8 cellular contexts compared by ENCODE assay signal in genomic region chr16:643050-643368, GRCh38. TPM values are rescaled to one million over a fixed set of nuclear protein-coding genes. Genes with fewer than 3 reads are reported as not detected.
DNase-seq lines count a peak whose midpoint lies in the region; ATAC-seq, FAIRE-seq and TF ChIP-seq lines count a peak whose summit lies in the region.

No MANE protein-coding gene starts in this region.

- H3K9me3 Mint-ChIP-seq in activated CD4-positive, alpha-beta T cell treated with anti-CD3 and anti-CD28 coated beads, Interleukin-2, amount 10 ng/mL, durations not matched to agents 7 days and 5 days = no peaks in the 10 kb centered on the region
- no peaks in the 10 kb centered on the region for H3K9me3 Mint-ChIP-seq in activated naive CD8-positive, alpha-beta T cell treated with anti-CD3 and anti-CD28 coated beads, Interleukin-2, amount 10 ng/mL, durations not matched to agents 7 days and 5 days

- FAIRE-seq in HepG2 (lab: Jason Lieb, UNC) = no peak

- H2AFZ ChIP-seq in HepG2 (ENCODE audit: low read length) = no peak overlapping the region

- H3K4me1 Mint-ChIP-seq in activated CD4-positive, alpha-beta T cell treated with anti-CD3 and anti-CD28 coated beads, Interleukin-2, amount 10 ng/mL, durations not matched to agents 7 days and 5 days = peaks cover 19% of the 10 kb centered on the region
- H3K4me1 Mint-ChIP-seq in activated naive CD8-positive, alpha-beta T cell treated with anti-CD3 and anti-CD28 coated beads, Interleukin-2, amount 10 ng/mL, durations not matched to agents 7 days and 5 days = peaks cover 5% of the 10 kb centered on the region

- peak overlapping the region; percentile 67 for H3K4me3 Mint-ChIP-seq in activated CD4-positive, alpha-beta T cell treated with anti-CD3 and anti-CD28 coated beads, Interleukin-2, amount 10 ng/mL, durations not matched to agents 7 days and 5 days
- peak overlapping the region; percentile 76 for H3K4me3 Mint-ChIP-seq in activated naive CD8-positive, alpha-beta T cell treated with anti-CD3 and anti-CD28 coated beads, Interleukin-2, amount 10 ng/mL, durations not matched to agents 7 days and 5 days

- TF ChIP-seq POLR2A in HepG2 (IDR thresholded peaks at IDR 0.05; ENCODE audit: insufficient read depth in 1 of 2, low read depth in 2 of 2, low read length in 2 of 2) (no peak; a peak in 1 of 4 replicates), suprapubic skin (IDR thresholded peaks at IDR 0.05) (no peak)

- no peak for ATAC-seq in activated naive CD8-positive, alpha-beta T cell treated with anti-CD3 and anti-CD28 coated beads, Interleukin-2, amount 10 ng/mL, durations not matched to agents 7 days and 5 days (ENCODE audit: low read depth)
- ATAC-seq in HepG2 (no peak), GM18909 (IDR thresholded peaks at IDR 0.05; ENCODE audit: poor library complexity, unreplicated experiment) (no peak), HG03095 (IDR thresholded peaks at IDR 0.05; ENCODE audit: unreplicated experiment) (no peak)

- H3K9ac ChIP-seq in HepG2 (ENCODE audit: insufficient read depth, low read depth, low read length) = peak overlapping the region; percentile 94

- WGBS in HepG2 (ENCODE audit: low lambda C conversion rate) = 0% methylated on average over 1 of the region's 13 CpGs
- WGBS in suprapubic skin = 70% methylated on average over 2 of the region's 13 CpGs

- H3K9me3 ChIP-seq in HepG2 (ENCODE audit: low read length) (no peaks in the 10 kb centered on the region), suprapubic skin (no peaks in the 10 kb centered on the region)

- H3K36me3 ChIP-seq in HepG2 (replicated peaks in 1 of 2; ENCODE audit: control insufficient read depth in 1 of 2, insufficient read depth in 2 of 2, low read length in 2 of 2) (no peaks in the 10 kb centered on the region), suprapubic skin (no peaks in the 10 kb centered on the region)

- TF ChIP-seq EP300 in HepG2 (IDR thresholded peaks at IDR 0.05; ENCODE audit: low read depth in 2 of 2, low read length in 2 of 2) = no peak
- TF ChIP-seq EP300 in HepG2 (CRISPR knock-in tag; IDR thresholded peaks at IDR 0.05; ENCODE audit: borderline replicate concordance) = no peak
- no peak for TF ChIP-seq EP300 in suprapubic skin (IDR thresholded peaks at IDR 0.05)

- intact Hi-C loops in HepG2 (cut with micrococcal nuclease; ENCODE audit: unreplicated experiment) = loop anchor here (10.0 kb wide), 1 partner anchor 58 kb away; no protein-coding TSS in a partner anchor

- peak overlapping the region; percentile 25 for H3K27ac Mint-ChIP-seq in activated CD4-positive, alpha-beta T cell treated with anti-CD3 and anti-CD28 coated beads, Interleukin-2, amount 10 ng/mL, durations not matched to agents 7 days and 5 days
- H3K27ac Mint-ChIP-seq in activated naive CD8-positive, alpha-beta T cell treated with anti-CD3 and anti-CD28 coated beads, Interleukin-2, amount 10 ng/mL, durations not matched to agents 7 days and 5 days = no peak overlapping the region

- peak overlapping the region; percentile 98 for H3K4me2 ChIP-seq in HepG2 (ENCODE audit: low read depth, low read length)

- H3K27me3 Mint-ChIP-seq in activated CD4-positive, alpha-beta T cell treated with anti-CD3 and anti-CD28 coated beads, Interleukin-2, amount 10 ng/mL, durations not matched to agents 7 days and 5 days = no peaks in the 10 kb centered on the region
- H3K27me3 Mint-ChIP-seq in activated naive CD8-positive, alpha-beta T cell treated with anti-CD3 and anti-CD28 coated beads, Interleukin-2, amount 10 ng/mL, durations not matched to agents 7 days and 5 days = no peaks in the 10 kb centered on the region

- peaks cover 69% of the 10 kb centered on the region for H3K4me1 ChIP-seq in HepG2 (ENCODE audit: insufficient read depth, low read length)
- H3K4me1 ChIP-seq in suprapubic skin = peaks cover 48% of the 10 kb centered on the region

- H3K4me3 ChIP-seq in HepG2 (replicated peaks in 1 of 3; ENCODE audit: insufficient read depth in 1 of 3, low read depth in 2 of 3, low read length in 3 of 3) = peak overlapping the region; percentile 59 to 89 (median 82)
- peak overlapping the region; percentile 89 for H3K4me3 ChIP-seq in suprapubic skin

- TF ChIP-seq CTCF in HepG2 (CRISPR knock-in tag; IDR thresholded peaks at IDR 0.05) (no peak), suprapubic skin (IDR thresholded peaks at IDR 0.05) (no peak)

- H3K79me2 ChIP-seq in HepG2 (ENCODE audit: insufficient read depth, low read length) = peaks cover 27% of the 10 kb centered on the region

- peaks cover 4% of the 10 kb centered on the region; the same call in 1 of the 2 replicates for H4K20me1 ChIP-seq in HepG2 (ENCODE audit: insufficient read depth, low read length)

- no TSS peak for BruUV-seq in HepG2 (replicated peaks; lab: Mats Ljungman, UMichigan)

- no peak for DNase-seq in activated CD4-positive, alpha-beta T cell treated with anti-CD3 and anti-CD28 coated beads, Interleukin-2, amount 10 ng/mL, durations not matched to agents 7 days and 5 days
- no peak for DNase-seq in activated CD4-positive, alpha-beta T cell treated with anti-CD3 and anti-CD28 coated beads for 4 hours
- DNase-seq in activated naive CD8-positive, alpha-beta T cell treated with anti-CD3 and anti-CD28 coated beads, Interleukin-2, amount 10 ng/mL, durations not matched to agents 7 days and 5 days = no peak
- DNase-seq in HepG2 (ENCODE audit: low spot score) (no peak), suprapubic skin (ENCODE audit: low spot score in 2 of 2) (no peak), midbrain (lab: John Stamatoyannopoulos, UW) (no peak)

- in situ Hi-C loops in HepG2 (cut with HindIII; ENCODE audit: extremely low pct_ligation_motif_present, low pct_unique_long_range_greater_than_20kb) = no loop called here

- POLR2A ChIA-PET in activated CD4-positive, alpha-beta T cell treated with anti-CD3 and anti-CD28 coated beads, Interleukin-2, amount 10 ng/mL, durations not matched to agents 7 days and 5 days (lab: Charles Lee) = no interaction called here
- POLR2A ChIA-PET in activated naive CD8-positive, alpha-beta T cell treated with anti-CD3 and anti-CD28 coated beads, Interleukin-2, amount 10 ng/mL, durations not matched to agents 7 days and 5 days (lab: Charles Lee) = interaction anchor here (0.6 kb wide), 1 partner anchor 26 kb away, joined by 3 read pairs; no protein-coding TSS in a partner anchor
- POLR2A ChIA-PET in HepG2 (lab: Yijun Ruan, JAX) = interaction anchor here (1.0 to 2.0 kb wide), 6 partner anchors 9 to 64 kb away, joined by 3 to 7 read pairs (median 4); partner anchors contain the start of genes RHBDL1 and STUB1

- CTCF ChIA-PET in activated CD4-positive, alpha-beta T cell treated with anti-CD3 and anti-CD28 coated beads, Interleukin-2, amount 10 ng/mL, durations not matched to agents 7 days and 5 days (lab: Charles Lee) = interaction anchor here (1.0 kb wide), 1 partner anchor 14 kb away, joined by 3 read pairs; no protein-coding TSS in a partner anchor
- CTCF ChIA-PET in HepG2 (lab: Yijun Ruan, JAX; ENCODE audit: low intra/inter-chr PET ratio, low total read pairs) = no interaction called here

- H3K27ac ChIP-seq in HepG2 (ENCODE audit: extremely low read length, insufficient read depth, low read length) = peak overlapping the region; percentile 94
- peak overlapping the region; percentile 84 for H3K27ac ChIP-seq in suprapubic skin

- H3K27me3 ChIP-seq in HepG2 (ENCODE audit: control insufficient read depth in 1 of 2, insufficient read depth in 2 of 2, low read length in 2 of 2) = no peaks in the 10 kb centered on the region
- no peaks in the 10 kb centered on the region for H3K27me3 ChIP-seq in suprapubic skin

- no peaks in the 10 kb centered on the region for H3K36me3 Mint-ChIP-seq in activated CD4-positive, alpha-beta T cell treated with anti-CD3 and anti-CD28 coated beads, Interleukin-2, amount 10 ng/mL, durations not matched to agents 7 days and 5 days (ENCODE audit: low read depth)
- H3K36me3 Mint-ChIP-seq in activated naive CD8-positive, alpha-beta T cell treated with anti-CD3 and anti-CD28 coated beads, Interleukin-2, amount 10 ng/mL, durations not matched to agents 7 days and 5 days = no peaks in the 10 kb centered on the region

- no peak for TF ChIP-seq RAD21 in HepG2 (CRISPR knock-in tag; IDR thresholded peaks at IDR 0.05)

RNA-seq across cellular contexts. Expression of gene MCRIP2, which starts 1.4 kb away (rescaled TPM):
- 10 to 100 TPM; 17.3 to 20.2 TPM for total RNA-seq in activated CD4-positive, alpha-beta T cell treated with anti-CD3 and anti-CD28 coated beads, Interleukin-2, amount 10 ng/mL, durations not matched to agents 7 days and 5 days
- 10 to 100 TPM; 35.4 to 43.0 TPM for total RNA-seq in activated naive CD8-positive, alpha-beta T cell treated with anti-CD3 and anti-CD28 coated beads, Interleukin-2, amount 10 ng/mL, durations not matched to agents 7 days and 5 days
- total RNA-seq in HepG2 (2016; rRNA removed; fragmentation: Illumina TruSeq; extraction: Trizol) (54.6 and 76.7 TPM in 2 replicates), suprapubic skin (10 to 100 TPM; 10.3 to 29.8 (median 24.2) TPM)
- 213 and 245 TPM in 2 replicates for total RNA-seq in HepG2 (2016; cell fraction: cytosol; rRNA removed; fragmentation: Illumina TruSeq; extraction: Trizol; ENCODE audit: low read depth)
- 53.9 and 78.9 TPM in 2 replicates for total RNA-seq in HepG2 (2016; cell fraction: insoluble cytoplasmic fraction; rRNA removed; fragmentation: Illumina TruSeq; extraction: Trizol)
- total RNA-seq in HepG2 (2016; cell fraction: membrane; rRNA removed; fragmentation: Illumina TruSeq; extraction: Trizol) = 142 and 185 TPM in 2 replicates
- total RNA-seq in HepG2 (2016; cell fraction: nucleus; rRNA removed; fragmentation: Illumina TruSeq; extraction: Trizol) = 43.6 and 55.4 TPM in 2 replicates
- polyA plus RNA-seq in HepG2 (2011; rRNA removed) = 39.6 and 50.7 TPM in 2 replicates
- 28.2 and 61.1 TPM in 2 replicates for polyA plus RNA-seq in HepG2 (2011; cell fraction: cytosol; rRNA removed)
- polyA plus RNA-seq in HepG2 (2011; cell fraction: nucleus; rRNA removed) = 96.2 and 105 TPM in 2 replicates
- polyA plus RNA-seq in HepG2 (2012) = 16.1 and 33.3 TPM in 2 replicates
- 190 and 204 TPM in 2 replicates for polyA plus RNA-seq in HepG2 (2016; cell fraction: cytosol; fragmentation: Illumina TruSeq; extraction: Trizol; ENCODE audit: low read depth)
- polyA plus RNA-seq in HepG2 (2016; cell fraction: insoluble cytoplasmic fraction; fragmentation: Illumina TruSeq; extraction: Trizol; ENCODE audit: low read depth) = 37.1 and 43.7 TPM in 2 replicates
- polyA plus RNA-seq in HepG2 (2016; cell fraction: membrane; fragmentation: Illumina TruSeq; extraction: Trizol; ENCODE audit: low read depth) = 110 and 119 TPM in 2 replicates
- 85.1 and 93.5 TPM in 2 replicates for polyA plus RNA-seq in HepG2 (2016; cell fraction: nucleus; fragmentation: Illumina TruSeq; extraction: Trizol; ENCODE audit: insufficient read depth, low read depth)
- 21.1 and 22.3 TPM in 2 replicates for polyA minus RNA-seq in HepG2 (2011; rRNA and poly(A)+ RNA removed; ENCODE audit: low replicate concordance)
- 13.8 and 16.0 TPM in 2 replicates for polyA minus RNA-seq in HepG2 (2011; cell fraction: cytosol; rRNA and poly(A)+ RNA removed)
- 14.9 and 18.2 TPM in 2 replicates for polyA minus RNA-seq in HepG2 (2011; cell fraction: nucleus; rRNA and poly(A)+ RNA removed)

RNA-seq across cellular contexts. Expression of gene WDR90, which starts 6.2 kb away (rescaled TPM):
- 10 to 100 TPM; 54.9 to 81.6 TPM for total RNA-seq in activated CD4-positive, alpha-beta T cell treated with anti-CD3 and anti-CD28 coated beads, Interleukin-2, amount 10 ng/mL, durations not matched to agents 7 days and 5 days
- 10 to 100 TPM; 73.2 to 79.1 TPM for total RNA-seq in activated naive CD8-positive, alpha-beta T cell treated with anti-CD3 and anti-CD28 coated beads, Interleukin-2, amount 10 ng/mL, durations not matched to agents 7 days and 5 days
- total RNA-seq in HepG2 (2016; rRNA removed; fragmentation: Illumina TruSeq; extraction: Trizol) (10.2 and 28.9 TPM in 2 replicates), suprapubic skin (10 to 100 TPM; 18.3 to 63.0 (median 32.2) TPM)
- total RNA-seq in HepG2 (2016; cell fraction: cytosol; rRNA removed; fragmentation: Illumina TruSeq; extraction: Trizol; ENCODE audit: low read depth) = 8.3 and 8.4 TPM in 2 replicates
- 10.2 and 31.3 TPM in 2 replicates for total RNA-seq in HepG2 (2016; cell fraction: insoluble cytoplasmic fraction; rRNA removed; fragmentation: Illumina TruSeq; extraction: Trizol)
- 9.7 and 10.7 TPM in 2 replicates for total RNA-seq in HepG2 (2016; cell fraction: membrane; rRNA removed; fragmentation: Illumina TruSeq; extraction: Trizol)
- total RNA-seq in HepG2 (2016; cell fraction: nucleus; rRNA removed; fragmentation: Illumina TruSeq; extraction: Trizol) = 40.6 and 49.4 TPM in 2 replicates
- polyA plus RNA-seq in HepG2 (2011; rRNA removed) = 11.1 and 14.9 TPM in 2 replicates
- polyA plus RNA-seq in HepG2 (2011; cell fraction: cytosol; rRNA removed) = 3.4 and 7.3 TPM in 2 replicates
- 165 and 272 TPM in 2 replicates for polyA plus RNA-seq in HepG2 (2011; cell fraction: nucleus; rRNA removed)
- 8.4 and 11.0 TPM in 2 replicates for polyA plus RNA-seq in HepG2 (2012)
- 2.6 and 2.7 TPM in 2 replicates for polyA plus RNA-seq in HepG2 (2016; cell fraction: cytosol; fragmentation: Illumina TruSeq; extraction: Trizol; ENCODE audit: low read depth)
- 9.7 and 12.6 TPM in 2 replicates for polyA plus RNA-seq in HepG2 (2016; cell fraction: insoluble cytoplasmic fraction; fragmentation: Illumina TruSeq; extraction: Trizol; ENCODE audit: low read depth)
- 5.3 TPM in 2 replicates for polyA plus RNA-seq in HepG2 (2016; cell fraction: membrane; fragmentation: Illumina TruSeq; extraction: Trizol; ENCODE audit: low read depth)
- polyA plus RNA-seq in HepG2 (2016; cell fraction: nucleus; fragmentation: Illumina TruSeq; extraction: Trizol; ENCODE audit: insufficient read depth, low read depth) = 127 and 129 TPM in 2 replicates
- 12.2 and 29.3 TPM in 2 replicates for polyA minus RNA-seq in HepG2 (2011; rRNA and poly(A)+ RNA removed; ENCODE audit: low replicate concordance)
- 3.2 and 14.2 TPM in 2 replicates for polyA minus RNA-seq in HepG2 (2011; cell fraction: cytosol; rRNA and poly(A)+ RNA removed)
- polyA minus RNA-seq in HepG2 (2011; cell fraction: nucleus; rRNA and poly(A)+ RNA removed) = 15.8 and 22.4 TPM in 2 replicates

RNA-seq across cellular contexts. Expression of gene METTL26, which starts 6.9 kb away (rescaled TPM):
- total RNA-seq in activated CD4-positive, alpha-beta T cell treated with anti-CD3 and anti-CD28 coated beads, Interleukin-2, amount 10 ng/mL, durations not matched to agents 7 days and 5 days = 10 to 100 TPM; 63.7 to 78.0 TPM
- 10 to 100 TPM; 75.7 to 81.2 TPM for total RNA-seq in activated naive CD8-positive, alpha-beta T cell treated with anti-CD3 and anti-CD28 coated beads, Interleukin-2, amount 10 ng/mL, durations not matched to agents 7 days and 5 days
- total RNA-seq in HepG2 (2016; rRNA removed; fragmentation: Illumina TruSeq; extraction: Trizol) = 70.1 and 75.1 TPM in 2 replicates
- total RNA-seq in HepG2 (2016; cell fraction: cytosol; rRNA removed; fragmentation: Illumina TruSeq; extraction: Trizol; ENCODE audit: low read depth) = 106 and 145 TPM in 2 replicates
- total RNA-seq in HepG2 (2016; cell fraction: insoluble cytoplasmic fraction; rRNA removed; fragmentation: Illumina TruSeq; extraction: Trizol) = 72.6 and 72.8 TPM in 2 replicates
- 85.6 and 121 TPM in 2 replicates for total RNA-seq in HepG2 (2016; cell fraction: membrane; rRNA removed; fragmentation: Illumina TruSeq; extraction: Trizol)
- total RNA-seq in HepG2 (2016; cell fraction: nucleus; rRNA removed; fragmentation: Illumina TruSeq; extraction: Trizol) = 25.9 and 26.1 TPM in 2 replicates
- polyA plus RNA-seq in HepG2 (2011; rRNA removed) = 65.5 and 65.8 TPM in 2 replicates
- 61.3 and 112 TPM in 2 replicates for polyA plus RNA-seq in HepG2 (2011; cell fraction: cytosol; rRNA removed)
- 121 and 152 TPM in 2 replicates for polyA plus RNA-seq in HepG2 (2011; cell fraction: nucleus; rRNA removed)
- polyA plus RNA-seq in HepG2 (2012) = 40.7 and 43.0 TPM in 2 replicates
- polyA plus RNA-seq in HepG2 (2016; cell fraction: cytosol; fragmentation: Illumina TruSeq; extraction: Trizol; ENCODE audit: low read depth) = 158 and 183 TPM in 2 replicates
- polyA plus RNA-seq in HepG2 (2016; cell fraction: insoluble cytoplasmic fraction; fragmentation: Illumina TruSeq; extraction: Trizol; ENCODE audit: low read depth) = 91.6 and 101 TPM in 2 replicates
- polyA plus RNA-seq in HepG2 (2016; cell fraction: membrane; fragmentation: Illumina TruSeq; extraction: Trizol; ENCODE audit: low read depth) = 118 and 119 TPM in 2 replicates
- 66.7 and 70.0 TPM in 2 replicates for polyA plus RNA-seq in HepG2 (2016; cell fraction: nucleus; fragmentation: Illumina TruSeq; extraction: Trizol; ENCODE audit: insufficient read depth, low read depth)
- polyA minus RNA-seq in HepG2 (2011; rRNA and poly(A)+ RNA removed; ENCODE audit: low replicate concordance) = 66.6 and 95.2 TPM in 2 replicates
- 30.0 and 37.0 TPM in 2 replicates for polyA minus RNA-seq in HepG2 (2011; cell fraction: cytosol; rRNA and poly(A)+ RNA removed)
- polyA minus RNA-seq in HepG2 (2011; cell fraction: nucleus; rRNA and poly(A)+ RNA removed) = 15.3 and 23.3 TPM in 2 replicates
- 100 to 1,000 TPM in 1 of 4 donors, 10 to 100 TPM in 3; 72.2 to 138 (median 84.7) TPM for total RNA-seq in suprapubic skin

RNA-seq across cellular contexts. Expression of gene WFIKKN1, which starts 12.2 kb away (rescaled TPM):
- 1 to 10 TPM; 1.8 to 2.7 TPM for total RNA-seq in activated CD4-positive, alpha-beta T cell treated with anti-CD3 and anti-CD28 coated beads, Interleukin-2, amount 10 ng/mL, durations not matched to agents 7 days and 5 days
- total RNA-seq in activated naive CD8-positive, alpha-beta T cell treated with anti-CD3 and anti-CD28 coated beads, Interleukin-2, amount 10 ng/mL, durations not matched to agents 7 days and 5 days = under 1 TPM; 0.47 to 0.60 TPM
- total RNA-seq in HepG2 (2016; rRNA removed; fragmentation: Illumina TruSeq; extraction: Trizol) (2.4 and 4.9 TPM in 2 replicates), suprapubic skin (10 to 100 TPM in 1 of 4 donors, 1 to 10 TPM in 3; 1.2 to 12.6 (median 4.6) TPM)
- 0.61 and 0.88 TPM in 2 replicates for total RNA-seq in HepG2 (2016; cell fraction: cytosol; rRNA removed; fragmentation: Illumina TruSeq; extraction: Trizol; ENCODE audit: low read depth)
- total RNA-seq in HepG2 (2016; cell fraction: insoluble cytoplasmic fraction; rRNA removed; fragmentation: Illumina TruSeq; extraction: Trizol) = 2.1 and 4.8 TPM in 2 replicates
- total RNA-seq in HepG2 (2016; cell fraction: membrane; rRNA removed; fragmentation: Illumina TruSeq; extraction: Trizol) = 1.1 and 1.8 TPM in 2 replicates
- 3.0 and 3.4 TPM in 2 replicates for total RNA-seq in HepG2 (2016; cell fraction: nucleus; rRNA removed; fragmentation: Illumina TruSeq; extraction: Trizol)
- polyA plus RNA-seq in HepG2 (2011; rRNA removed) = 1.7 and 2.9 TPM in 2 replicates
- 2.6 and 4.2 TPM in 2 replicates for polyA plus RNA-seq in HepG2 (2011; cell fraction: cytosol; rRNA removed)
- 4.0 and 4.2 TPM in 2 replicates for polyA plus RNA-seq in HepG2 (2011; cell fraction: nucleus; rRNA removed)
- 1.7 and 2.2 TPM in 2 replicates for polyA plus RNA-seq in HepG2 (2012)
- 0.58 and 0.66 TPM in 2 replicates for polyA plus RNA-seq in HepG2 (2016; cell fraction: cytosol; fragmentation: Illumina TruSeq; extraction: Trizol; ENCODE audit: low read depth)
- polyA plus RNA-seq in HepG2 (2016; cell fraction: insoluble cytoplasmic fraction; fragmentation: Illumina TruSeq; extraction: Trizol; ENCODE audit: low read depth) = 2.6 and 2.7 TPM in 2 replicates
- 0.93 and 1.1 TPM in 2 replicates for polyA plus RNA-seq in HepG2 (2016; cell fraction: membrane; fragmentation: Illumina TruSeq; extraction: Trizol; ENCODE audit: low read depth)
- polyA plus RNA-seq in HepG2 (2016; cell fraction: nucleus; fragmentation: Illumina TruSeq; extraction: Trizol; ENCODE audit: insufficient read depth, low read depth) = 5.9 and 6.7 TPM in 2 replicates
- polyA minus RNA-seq in HepG2 (2011; rRNA and poly(A)+ RNA removed; ENCODE audit: low replicate concordance) = 3.9 and 5.4 TPM in 2 replicates
- 3.1 and 4.6 TPM in 2 replicates for polyA minus RNA-seq in HepG2 (2011; cell fraction: cytosol; rRNA and poly(A)+ RNA removed)
- polyA minus RNA-seq in HepG2 (2011; cell fraction: nucleus; rRNA and poly(A)+ RNA removed) = 1.0 and 1.7 TPM in 2 replicates

RNA-seq across cellular contexts. Expression of gene RHOT2, which starts 24.9 kb away (rescaled TPM):
- 100 to 1,000 TPM; 128 to 150 TPM for total RNA-seq in activated CD4-positive, alpha-beta T cell treated with anti-CD3 and anti-CD28 coated beads, Interleukin-2, amount 10 ng/mL, durations not matched to agents 7 days and 5 days
- 100 to 1,000 TPM; 173 to 183 TPM for total RNA-seq in activated naive CD8-positive, alpha-beta T cell treated with anti-CD3 and anti-CD28 coated beads, Interleukin-2, amount 10 ng/mL, durations not matched to agents 7 days and 5 days
- 34.1 and 63.6 TPM in 2 replicates for total RNA-seq in HepG2 (2016; rRNA removed; fragmentation: Illumina TruSeq; extraction: Trizol)
- total RNA-seq in HepG2 (2016; cell fraction: cytosol; rRNA removed; fragmentation: Illumina TruSeq; extraction: Trizol; ENCODE audit: low read depth) = 17.1 and 18.2 TPM in 2 replicates
- 29.4 and 68.9 TPM in 2 replicates for total RNA-seq in HepG2 (2016; cell fraction: insoluble cytoplasmic fraction; rRNA removed; fragmentation: Illumina TruSeq; extraction: Trizol)
- 23.2 and 28.4 TPM in 2 replicates for total RNA-seq in HepG2 (2016; cell fraction: membrane; rRNA removed; fragmentation: Illumina TruSeq; extraction: Trizol)
- 78.3 and 79.1 TPM in 2 replicates for total RNA-seq in HepG2 (2016; cell fraction: nucleus; rRNA removed; fragmentation: Illumina TruSeq; extraction: Trizol)
- 76.9 and 104 TPM in 2 replicates for polyA plus RNA-seq in HepG2 (2011; rRNA removed)
- polyA plus RNA-seq in HepG2 (2011; cell fraction: cytosol; rRNA removed) = 24.1 and 52.3 TPM in 2 replicates
- 959 and 1,318 TPM in 2 replicates for polyA plus RNA-seq in HepG2 (2011; cell fraction: nucleus; rRNA removed)
- polyA plus RNA-seq in HepG2 (2012) = 36.6 and 59.1 TPM in 2 replicates
- polyA plus RNA-seq in HepG2 (2016; cell fraction: cytosol; fragmentation: Illumina TruSeq; extraction: Trizol; ENCODE audit: low read depth) = 14.1 and 16.7 TPM in 2 replicates
- 34.3 and 41.8 TPM in 2 replicates for polyA plus RNA-seq in HepG2 (2016; cell fraction: insoluble cytoplasmic fraction; fragmentation: Illumina TruSeq; extraction: Trizol; ENCODE audit: low read depth)
- polyA plus RNA-seq in HepG2 (2016; cell fraction: membrane; fragmentation: Illumina TruSeq; extraction: Trizol; ENCODE audit: low read depth) = 19.1 and 22.6 TPM in 2 replicates
- polyA plus RNA-seq in HepG2 (2016; cell fraction: nucleus; fragmentation: Illumina TruSeq; extraction: Trizol; ENCODE audit: insufficient read depth, low read depth) = 215 and 253 TPM in 2 replicates
- polyA minus RNA-seq in HepG2 (2011; rRNA and poly(A)+ RNA removed; ENCODE audit: low replicate concordance) = 36.6 and 76.1 TPM in 2 replicates
- 23.0 and 32.0 TPM in 2 replicates for polyA minus RNA-seq in HepG2 (2011; cell fraction: cytosol; rRNA and poly(A)+ RNA removed)
- 71.6 and 76.3 TPM in 2 replicates for polyA minus RNA-seq in HepG2 (2011; cell fraction: nucleus; rRNA and poly(A)+ RNA removed)
- 100 to 1,000 TPM in 2 of 4 donors, 10 to 100 TPM in 2; 66.9 to 156 (median 96.8) TPM for total RNA-seq in suprapubic skin
